Comparison of ENCODE assay signal across 1 cellular context in the genomic region with DNA sequence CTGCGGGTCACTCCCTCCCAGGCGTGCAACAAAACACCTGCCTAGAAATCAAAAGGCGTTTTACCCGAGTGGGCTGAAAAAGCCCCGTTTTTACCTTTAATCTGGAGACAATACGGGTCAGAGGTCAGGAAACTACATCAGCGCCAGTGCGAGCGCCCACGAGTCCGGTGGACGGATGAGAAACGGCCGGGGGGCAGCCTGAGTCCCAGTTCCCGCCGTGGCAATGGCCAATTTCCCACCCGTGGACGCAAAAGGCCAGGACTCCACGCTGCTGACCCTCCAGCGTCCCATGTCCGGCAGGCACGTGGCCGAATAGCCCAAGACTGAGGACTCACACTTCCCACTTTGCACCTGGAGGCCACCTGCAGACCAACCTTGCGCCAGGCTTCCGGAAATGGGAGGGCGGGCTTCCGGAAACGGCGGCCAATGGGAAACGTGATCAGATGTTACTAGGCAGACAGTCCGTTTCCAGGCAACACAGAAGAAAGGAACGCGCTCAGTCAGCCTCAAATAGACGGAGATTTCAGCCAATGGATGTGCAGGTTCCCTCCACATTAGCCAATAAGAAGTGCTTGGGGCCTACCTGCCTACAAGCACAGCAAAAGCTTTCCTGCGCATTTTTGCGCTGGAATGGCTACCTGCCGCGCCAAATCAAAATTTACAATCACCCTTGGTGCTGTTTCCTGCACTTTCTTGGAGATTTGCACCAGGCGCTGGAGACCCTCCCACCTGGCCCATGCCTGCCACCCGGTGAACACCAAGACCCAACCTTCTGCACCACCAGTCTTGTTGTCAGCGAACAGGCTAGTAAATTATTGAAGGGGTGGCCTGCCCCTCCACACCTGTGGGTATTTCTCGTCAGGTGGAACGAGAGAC.
TF ChIP-seq lines count a peak whose summit lies in the region.

No MANE protein-coding gene starts in this region.

TF ChIP-seq in GM12878, 131 proteins besides CTCF, POLR2A, EP300 and RAD21 (continued from another document):
- TF ChIP-seq NFIC (IDR thresholded peaks at IDR 0.05; ENCODE audit: low read depth, low read length) (no peak), PRDM15 (CRISPR knock-in tag; IDR thresholded peaks at IDR 0.05) (no peak), PAX5 (IDR thresholded peaks at IDR 0.05; ENCODE audit: borderline replicate concordance, low read depth, low read length) (no peak; the same call in 1 of the 2 replicates), YY1 (IDR thresholded peaks at IDR 0.05; ENCODE audit: low read depth, low read length) (no peak), HDAC6 (IDR thresholded peaks at IDR 0.05; ENCODE audit: unreplicated experiment) (no peak), POLR2AphosphoS5 (IDR thresholded peaks at IDR 0.05; ENCODE audit: low read length) (no peak), LARP7 (IDR thresholded peaks at IDR 0.05) (no peak), IKZF2 (IDR thresholded peaks at IDR 0.05) (no peak), IRF4 (IDR thresholded peaks at IDR 0.05; ENCODE audit: low read depth, low read length) (no peak), ZNF24 (IDR thresholded peaks at IDR 0.05) (no peak), SPI1 (IDR thresholded peaks at IDR 0.05; ENCODE audit: borderline replicate concordance, insufficient read depth, low read depth, low read length) (0 out of 2 replicates have a peak, but pooled peaks have one; percentile 17), WRNIP1 (IDR thresholded peaks at IDR 0.05; ENCODE audit: borderline replicate concordance, low read depth, low read length) (no peak), RBBP5 (conservative IDR thresholded peaks at IDR 0.05) (no peak), IRF3 (IDR thresholded peaks at IDR 0.05) (no peak; the same call in 1 of the 2 replicates), JUNB (IDR thresholded peaks at IDR 0.05) (no peak)
- TF ChIP-seq, protein P1, sequence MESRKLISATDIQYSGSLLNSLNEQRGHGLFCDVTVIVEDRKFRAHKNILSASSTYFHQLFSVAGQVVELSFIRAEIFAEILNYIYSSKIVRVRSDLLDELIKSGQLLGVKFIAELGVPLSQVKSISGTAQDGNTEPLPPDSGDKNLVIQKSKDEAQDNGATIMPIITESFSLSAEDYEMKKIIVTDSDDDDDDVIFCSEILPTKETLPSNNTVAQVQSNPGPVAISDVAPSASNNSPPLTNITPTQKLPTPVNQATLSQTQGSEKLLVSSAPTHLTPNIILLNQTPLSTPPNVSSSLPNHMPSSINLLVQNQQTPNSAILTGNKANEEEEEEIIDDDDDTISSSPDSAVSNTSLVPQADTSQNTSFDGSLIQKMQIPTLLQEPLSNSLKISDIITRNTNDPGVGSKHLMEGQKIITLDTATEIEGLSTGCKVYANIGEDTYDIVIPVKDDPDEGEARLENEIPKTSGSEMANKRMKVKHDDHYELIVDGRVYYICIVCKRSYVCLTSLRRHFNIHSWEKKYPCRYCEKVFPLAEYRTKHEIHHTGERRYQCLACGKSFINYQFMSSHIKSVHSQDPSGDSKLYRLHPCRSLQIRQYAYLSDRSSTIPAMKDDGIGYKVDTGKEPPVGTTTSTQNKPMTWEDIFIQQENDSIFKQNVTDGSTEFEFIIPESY (IDR thresholded peaks at IDR 0.05): no peak
